Comparison of ENCODE assay signal across 8 cellular contexts in genomic region chr11:119018074-119018938, GRCh38. TPM values are rescaled to one million over a fixed set of nuclear protein-coding genes. Genes with fewer than 3 reads are reported as not detected.
DNase-seq lines count a peak whose midpoint lies in the region; FAIRE-seq and TF ChIP-seq lines count a peak whose summit lies in the region.

RPS25 (minus strand) TSS chr11:119018343; CDS start chr11:119018284, 59 bp downstream.
A gene with protein sequence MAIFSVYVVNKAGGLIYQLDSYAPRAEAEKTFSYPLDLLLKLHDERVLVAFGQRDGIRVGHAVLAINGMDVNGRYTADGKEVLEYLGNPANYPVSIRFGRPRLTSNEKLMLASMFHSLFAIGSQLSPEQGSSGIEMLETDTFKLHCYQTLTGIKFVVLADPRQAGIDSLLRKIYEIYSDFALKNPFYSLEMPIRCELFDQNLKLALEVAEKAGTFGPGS (plus strand): TSS chr11:119018766. CDS start chr11:119018796, 30 bp downstream.

- peak within 1 kb of the TSS; percentile 87 for H2AK5ac ChIP-seq in neuronal stem cell (ENCODE audit: low read depth, low read length)

- peaks cover 5 to 8% of the 10 kb centered on the region in 2 donors for H3K4me1 ChIP-seq in neuronal stem cell (ENCODE audit: control insufficient read depth in 2 of 2, insufficient read depth in 1 of 2, low read depth in 1 of 2, low read length in 2 of 2)

- CTCF ChIA-PET in HEK293T (lab: Yijun Ruan, JAX), result interaction anchor here (1.1 kb wide), 1 partner anchor 11 kb away, joined by 3 read pairs; no protein-coding TSS in a partner anchor

- H2BK12ac ChIP-seq in neuronal stem cell (ENCODE audit: low read length), result peak within 1 kb of the TSS; percentile 53

- H3K14ac ChIP-seq in neuronal stem cell (ENCODE audit: low read length), result peak within 1 kb of the TSS; percentile 97

- H2BK5ac ChIP-seq in neuronal stem cell (ENCODE audit: low read length), result peak within 1 kb of the TSS; percentile 83

- peaks cover 7% of the 10 kb centered on the region for H3K79me1 ChIP-seq in neuronal stem cell (ENCODE audit: low read depth, low read length)

- peak within 1 kb of the TSS; percentile 80 to 93 for H3K4me3 ChIP-seq in neuronal stem cell (ENCODE audit: low read length in 2 of 2)

- H2BK15ac ChIP-seq in neuronal stem cell (ENCODE audit: low read length), result peak within 1 kb of the TSS; percentile 61

- no peak for TF ChIP-seq CTCF in subcutaneous adipose tissue (IDR thresholded peaks at IDR 0.05; ENCODE audit: low read depth)

- peak within 1 kb of the TSS; percentile 99 for H3K23ac ChIP-seq in neuronal stem cell (ENCODE audit: low read depth, low read length, poor library complexity)

- peak within 1 kb of the TSS; percentile 99 for H3K9ac ChIP-seq in neuronal stem cell (ENCODE audit: low read depth, low read length, poor library complexity)

- in situ Hi-C loops in SK-MEL-5 (cut with HindIII; ENCODE audit: low pct_unique_long_range_greater_than_20kb, low sequenced_read_pairs), result no loop called here

- H3K36me3 ChIP-seq in neuronal stem cell (replicated peaks in 1 of 2; ENCODE audit: control insufficient read depth in 2 of 2, insufficient read depth in 2 of 2, low read length in 2 of 2), result peaks cover 35 to 76% of the 10 kb centered on the region in 2 donors

- FAIRE-seq in frontal cortex (lab: Jason Lieb, UNC), result no peak

- no CpG with 5 or more reads among the region's 63 CpGs for WGBS in neuronal stem cell (ENCODE audit: extremely low coverage in 2 of 2, insufficient read length in 2 of 2, insufficient replicate concordance in 1 of 2), 2 donors

- peak within 1 kb of the TSS; percentile 97 for H3K18ac ChIP-seq in neuronal stem cell (ENCODE audit: low read length)

- peak within 1 kb of the TSS; percentile 96 for H2AFZ ChIP-seq in neuronal stem cell (ENCODE audit: low read length)

- peak within 1 kb of the TSS; percentile 91 for H3K27ac ChIP-seq in neuronal stem cell (replicated peaks; ENCODE audit: low read length)

- no peak within 1 kb of the TSS for H3K4ac ChIP-seq in neuronal stem cell (ENCODE audit: low read length)

- no peak within 1 kb of the TSS for H4K8ac ChIP-seq in neuronal stem cell (ENCODE audit: low read depth, low read length)

- H3K27me3 ChIP-seq in neuronal stem cell (ENCODE audit: control insufficient read depth in 3 of 3, insufficient read depth in 3 of 3, low read depth in 1 of 3, low read length in 3 of 3), result no peaks in the 10 kb centered on the region

- DNase-seq in GF-D8 (lab: John Stamatoyannopoulos, UW), result peak; percentile 100
- DNase-seq in HEK293T (ENCODE audit: extremely low spot score), result peak; percentile 93
- DNase-seq in MV-4-11 (lab: John Stamatoyannopoulos, UW), result peak; percentile 97
- peak; percentile 93 for DNase-seq in SK-MEL-5 (ENCODE audit: low read depth, low spot score)
- peak; percentile 97 for DNase-seq in activated naive CD4-positive, alpha-beta T cell treated with Interleukin-2 at 50 U/mL for 16 hours
- DNase-seq in frontal cortex (ENCODE audit: low spot score in 2 of 2), result peak; percentile 84 to 95
- DNase-seq in neuronal stem cell (ENCODE audit: low spot score), result peak; percentile 90

- POLR2A ChIA-PET in HEK293T (lab: Yijun Ruan, JAX), result interaction anchor here (1.2 to 3.6 kb wide), 12 partner anchors 12 to 583 kb away, joined by 3 to 15 read pairs (median 5); partner anchors contain the start of genes CENATAC, SLC37A4 and VPS11

- H3K4me2 ChIP-seq in neuronal stem cell (ENCODE audit: insufficient read depth, low read length, poor library complexity, severe bottlenecking), result peak within 1 kb of the TSS; percentile 79

- no peak within 1 kb of the TSS for H4K91ac ChIP-seq in neuronal stem cell (ENCODE audit: low read depth, low read length, poor library complexity)

- H2BK120ac ChIP-seq in neuronal stem cell (ENCODE audit: low read depth, low read length), result no peak within 1 kb of the TSS

- peaks cover 0 to 2% of the 10 kb centered on the region in 2 donors for H3K9me3 ChIP-seq in neuronal stem cell (replicated peaks in 1 of 2; ENCODE audit: control insufficient read depth in 2 of 2, insufficient read depth in 1 of 2, low read depth in 1 of 2, low read length in 2 of 2)

TF ChIP-seq in HEK293T, 16 proteins besides CTCF, POLR2A, EP300 and RAD21:
- TF ChIP-seq PKNOX1 (IDR thresholded peaks at IDR 0.05) (peak; percentile 56; the same call in 1 of the 2 replicates), NFRKB (IDR thresholded peaks at IDR 0.05) (no peak), ELF4 (IDR thresholded peaks at IDR 0.05) (peak; percentile 76), L3MBTL2 (conservative IDR thresholded peaks at IDR 0.05) (peak; percentile 65)
TF ChIP-seq in HEK293T: peak in this region for 3.

RNA-seq across cellular contexts. Expression of gene RPS25, which starts in this region (rescaled TPM):
- total RNA-seq in SK-MEL-5 (2014; rRNA removed; shearing (Covaris generic)), result 914 and 964 TPM in 2 replicates
- 1,193 and 1,447 TPM in 2 replicates for polyA plus RNA-seq in SK-MEL-5 (2015; cell fraction: cytosol; rRNA removed)
- polyA plus RNA-seq in SK-MEL-5 (2015; cell fraction: nucleus; rRNA removed), result 721 and 724 TPM in 2 replicates
- 1,027 TPM for total RNA-seq in frontal cortex
- polyA plus RNA-seq in neuronal stem cell (2013, experiment 1 of 2), result 3,221 TPM
- polyA plus RNA-seq in neuronal stem cell (2013, experiment 2 of 2), result 3,219 TPM
- total RNA-seq in subcutaneous adipose tissue, result 1,000 to 10,000 TPM in 3 of 4 donors, 100 to 1,000 TPM in 1; 986 to 3,365 (median 1,501) TPM

RNA-seq across cellular contexts. Expression of the second gene that starts in this region (rescaled TPM):
- 65.5 and 83.5 TPM in 2 replicates for total RNA-seq in SK-MEL-5 (2014; rRNA removed; shearing (Covaris generic))
- polyA plus RNA-seq in SK-MEL-5 (2015; cell fraction: cytosol; rRNA removed), result 58.5 and 72.5 TPM in 2 replicates
- 22.5 and 25.5 TPM in 2 replicates for polyA plus RNA-seq in SK-MEL-5 (2015; cell fraction: nucleus; rRNA removed)
- total RNA-seq in frontal cortex (68.1 TPM), subcutaneous adipose tissue (10 to 100 TPM; 38.9 to 77.8 (median 42.8) TPM)
- polyA plus RNA-seq in neuronal stem cell (2013, experiment 1 of 2), result 72.1 TPM
- polyA plus RNA-seq in neuronal stem cell (2013, experiment 2 of 2), result 74.9 TPM

Comparison
In these comparisons a context has a peak if more than half of its experiments do, and no peak if none do; other contexts are left out.
1. Peak in every context shown above with its lines: DNase-seq, H3K4me3 ChIP-seq and H3K27ac ChIP-seq.